ENCODE assay signal across 8 cellular contexts in the genomic region with DNA sequence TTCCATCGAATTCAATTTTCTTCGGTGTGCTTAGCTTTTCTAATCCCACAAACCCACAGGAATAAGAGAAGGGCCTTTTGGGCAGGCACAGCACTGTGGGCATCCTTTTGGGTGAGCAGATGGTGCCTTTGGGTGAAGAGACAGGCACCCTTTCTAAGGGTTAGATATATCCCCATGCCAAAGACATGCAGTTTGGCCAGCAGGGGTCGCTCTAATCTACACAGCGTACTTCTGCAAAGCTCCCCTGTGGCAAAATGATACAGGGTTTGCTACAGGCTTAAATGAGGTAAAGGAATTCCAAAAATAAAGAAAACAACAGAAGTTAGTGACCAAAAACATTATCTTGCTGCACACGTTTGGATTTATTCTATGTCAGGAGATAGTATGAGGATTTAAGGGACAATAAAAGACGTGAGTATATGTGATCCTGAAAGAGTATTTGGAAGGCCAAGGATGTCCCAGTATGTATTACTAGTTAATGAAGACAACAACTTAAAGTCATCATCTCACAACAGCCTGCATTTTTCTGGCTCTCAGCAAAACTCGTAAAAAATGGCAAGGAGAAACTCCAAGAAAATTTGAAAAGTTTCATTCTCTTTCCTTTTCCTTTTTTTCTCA. TPM values are rescaled to one million over a fixed set of nuclear protein-coding genes. Genes with fewer than 3 reads are reported as not detected.
DNase-seq lines count a peak whose midpoint lies in the region; ATAC-seq and TF ChIP-seq lines count a peak whose summit lies in the region.

No MANE protein-coding gene starts in this region.

- TF ChIP-seq POLR2A in uterus (IDR thresholded peaks at IDR 0.05), result no peak

- H3K4me3 ChIP-seq in MM.1S (ENCODE audit: low read length) (no peak overlapping the region), uterus (no peak overlapping the region)

- peak; percentile 84 for ATAC-seq in GM19467 (IDR thresholded peaks at IDR 0.05; ENCODE audit: unreplicated experiment)
- ATAC-seq in effector memory CD8-positive, alpha-beta T cell (replicated peaks), result no peak
- ATAC-seq in naive thymus-derived CD8-positive, alpha-beta T cell, result no peak
- ATAC-seq in HG02678 (IDR thresholded peaks at IDR 0.05; ENCODE audit: unreplicated experiment), result no peak

- no peak overlapping the region for H3K4me3 Mint-ChIP-seq in effector memory CD8-positive, alpha-beta T cell
- no peak overlapping the region for H3K4me3 Mint-ChIP-seq in naive thymus-derived CD8-positive, alpha-beta T cell

- no peaks in the 10 kb centered on the region for H3K27me3 Mint-ChIP-seq in effector memory CD8-positive, alpha-beta T cell
- H3K27me3 Mint-ChIP-seq in naive thymus-derived CD8-positive, alpha-beta T cell, result no peaks in the 10 kb centered on the region

- H2AFZ ChIP-seq in MM.1S (ENCODE audit: low read length), result no peak overlapping the region

- no peak overlapping the region for H3K27ac Mint-ChIP-seq in effector memory CD8-positive, alpha-beta T cell
- no peak overlapping the region for H3K27ac Mint-ChIP-seq in naive thymus-derived CD8-positive, alpha-beta T cell

- no peaks in the 10 kb centered on the region for H3K9me2 ChIP-seq in MM.1S (replicated peaks; ENCODE audit: insufficient read depth, low read length)

- intact Hi-C loops in uterus (cut with DNase I; ENCODE audit: low total_unique reads), result no loop called here

- H3K36me3 ChIP-seq in MM.1S (replicated peaks; ENCODE audit: insufficient read depth, low read length), result no peaks in the 10 kb centered on the region
- no peaks in the 10 kb centered on the region for H3K36me3 ChIP-seq in uterus

- no peak overlapping the region for H3K4me2 ChIP-seq in MM.1S (ENCODE audit: low read depth, low read length)

- TF ChIP-seq CTCF in MM.1S (IDR thresholded peaks at IDR 0.05; ENCODE audit: low read length), result peak; percentile 64
- peak in 3 of 4 experiments; percentile 42 to 47 (median 45) for TF ChIP-seq CTCF in uterus (IDR thresholded peaks at IDR 0.05)

- H3F3A ChIP-seq in MM.1S (ENCODE audit: insufficient read depth, low read length), result no peaks in the 10 kb centered on the region

- no peaks in the 10 kb centered on the region for H3K4me1 Mint-ChIP-seq in effector memory CD8-positive, alpha-beta T cell (ENCODE audit: low read depth in 2 of 2)
- H3K4me1 Mint-ChIP-seq in naive thymus-derived CD8-positive, alpha-beta T cell, result peaks cover 0 to 4% (median under 1%) of the 10 kb centered on the region in 4 donors

- no peaks in the 10 kb centered on the region for H3K79me2 ChIP-seq in MM.1S (ENCODE audit: low read length)

- no peaks in the 10 kb centered on the region for H4K20me1 ChIP-seq in MM.1S (ENCODE audit: insufficient read depth, low read length)

- H3K9me3 ChIP-seq in MM.1S (replicated peaks; ENCODE audit: insufficient read depth, low read length), result no peaks in the 10 kb centered on the region
- no peaks in the 10 kb centered on the region for H3K9me3 ChIP-seq in uterus

- no peaks in the 10 kb centered on the region for H3K9me3 Mint-ChIP-seq in effector memory CD8-positive, alpha-beta T cell
- no peaks in the 10 kb centered on the region for H3K9me3 Mint-ChIP-seq in naive thymus-derived CD8-positive, alpha-beta T cell

- H3K36me3 Mint-ChIP-seq in effector memory CD8-positive, alpha-beta T cell (ENCODE audit: insufficient read depth), result no peaks in the 10 kb centered on the region
- H3K36me3 Mint-ChIP-seq in naive thymus-derived CD8-positive, alpha-beta T cell, result no peaks in the 10 kb centered on the region

- peak; percentile 3 for DNase-seq in COR-L47 (lab: John Stamatoyannopoulos, UW)
- peak; percentile 50 for DNase-seq in MM.1S
- peak; percentile 58 for DNase-seq in activated CD4-positive, CD25-positive, alpha-beta regulatory T cell treated with anti-CD3 and anti-CD28 coated beads, Interleukin-2, amount 50 U/mL, for 72 hours
- DNase-seq in effector memory CD8-positive, alpha-beta T cell, result peak; percentile 2 to 25 (median 5)
- DNase-seq in naive thymus-derived CD8-positive, alpha-beta T cell, result peak in 8 of 10 donors; percentile 12 to 70 (median 20)
- peak; percentile 47 to 54 for DNase-seq in uterus

- H3K27me3 ChIP-seq in MM.1S (replicated peaks; ENCODE audit: insufficient read depth, low read length) (no peaks in the 10 kb centered on the region), uterus (peaks cover 0 to 4% of the 10 kb centered on the region in 2 donors)

- no peak overlapping the region for H3K9ac ChIP-seq in MM.1S (ENCODE audit: low read length)

- POLR2A ChIA-PET in naive thymus-derived CD8-positive, alpha-beta T cell (lab: Charles Lee), result no interaction called here

- H3K27ac ChIP-seq in MM.1S (ENCODE audit: low read length), result no peak overlapping the region
- peak overlapping the region in 1 of 2 donors; percentile 6 for H3K27ac ChIP-seq in uterus

- no peaks in the 10 kb centered on the region for H3K4me1 ChIP-seq in MM.1S (ENCODE audit: low read length)
- no peaks in the 10 kb centered on the region for H3K4me1 ChIP-seq in uterus

RNA-seq across cellular contexts. Expression of gene PHEX, which starts 49.5 kb away (rescaled TPM):
- total RNA-seq in naive thymus-derived CD8-positive, alpha-beta T cell, result under 1 TPM; 0.18 to 0.19 TPM
- polyA plus RNA-seq in naive thymus-derived CD8-positive, alpha-beta T cell, result not detected
- 1 to 10 TPM; 1.5 to 4.3 (median 2.3) TPM for total RNA-seq in uterus

Comparison
In these comparisons a context has a peak if more than half of its experiments do, and no peak if none do; other contexts are left out.
1. DNase-seq: peak in every context shown above with its lines; median percentile 58 in activated CD4-positive, CD25-positive, alpha-beta regulatory T cell treated with anti-CD3 and anti-CD28 coated beads, Interleukin-2, amount 50 U/mL, for 72 hours; 50 in uterus; 50 in MM.1S; 20 in naive thymus-derived CD8-positive, alpha-beta T cell; 5 in effector memory CD8-positive, alpha-beta T cell; 3 in COR-L47.